12 cellular contexts compared by ENCODE assay signal in genomic region chr4:182189107-182189878, GRCh38. TPM values are rescaled to one million over a fixed set of nuclear protein-coding genes. Genes with fewer than 3 reads are reported as not detected.
A peak's percentile ranks its signal among the peaks of the same experiment; 100 is the strongest.
DNase-seq lines count a peak whose midpoint lies in the region; ATAC-seq, FAIRE-seq and TF ChIP-seq lines count a peak whose summit lies in the region.
"Had no signal": no experiment of that assay in that cellular context is flagged by ENCODE, and none has a peak within 500 bp of the region (broad histone marks: within the 10 kb centered on the region; RNA-seq: fewer than 3 reads in every experiment).

No MANE protein-coding gene starts in this region.

- no peak for TF ChIP-seq EP300 in K562 (IDR thresholded peaks at IDR 0.05; ENCODE audit: low read length)

- H3K4me3 ChIP-seq in K562: no peak overlapping the region
- H3K4me3 ChIP-seq: tibial nerve had no signal

- POLR2A ChIA-PET in K562 (lab: Yijun Ruan, JAX): no interaction called here

- no peak overlapping the region for H3K9ac ChIP-seq in K562 (ENCODE audit: insufficient read depth in 1 of 2, low read depth in 2 of 2, low read length in 2 of 2)

- ATAC-seq in K562 (peak; percentile 88), HG02885 (IDR thresholded peaks at IDR 0.05; ENCODE audit: poor library complexity, unreplicated experiment) (no peak), GM18502 (IDR thresholded peaks at IDR 0.05; ENCODE audit: poor library complexity, unreplicated experiment) (no peak), HG03045 (IDR thresholded peaks at IDR 0.05; ENCODE audit: unreplicated experiment) (no peak)

- no peaks in the 10 kb centered on the region for H3K36me3 ChIP-seq in K562 (ENCODE audit: control insufficient read depth, insufficient read depth, low read length)
- H3K36me3 ChIP-seq: tibial nerve had no signal

- H3K4me2 ChIP-seq in K562 (ENCODE audit: insufficient read depth, low read length): no peak overlapping the region

- no peak for TF ChIP-seq RAD21 in K562 (CRISPR knock-in tag; conservative IDR thresholded peaks at IDR 0.05 in 1 of 2, IDR thresholded peaks at IDR 0.05 in 1 of 2)

- intact Hi-C loops in K562 (cut with micrococcal nuclease): no loop called here

- peaks cover 0 to 9% of the 10 kb centered on the region in 2 experiments; a peak in 3 of 5 replicates for H3K4me1 ChIP-seq in K562 (replicated peaks in 1 of 2; ENCODE audit: control insufficient read depth in 2 of 2, insufficient read depth in 2 of 2, low read length in 2 of 2)

- TF ChIP-seq CTCF in K562 (IDR thresholded peaks at IDR 0.05 in 2 of 3, conservative IDR thresholded peaks at IDR 0.05 in 1 of 3; ENCODE audit: insufficient read depth in 2 of 3, low read depth in 1 of 3, low read length in 3 of 3) (no peak), mesothelial cell of epicardium (IDR thresholded peaks at IDR 0.05; ENCODE audit: unreplicated experiment) (no peak)

- H3K4me1 Mint-ChIP-seq in mesothelial cell of epicardium: peaks cover 68% of the 10 kb centered on the region

- no peaks in the 10 kb centered on the region for H4K20me1 ChIP-seq in K562 (replicated peaks; ENCODE audit: control insufficient read depth, insufficient read depth, low read length)

- H3K79me2 ChIP-seq in K562 (ENCODE audit: control insufficient read depth, insufficient read depth, low read length): no peaks in the 10 kb centered on the region

- FAIRE-seq in K562 (lab: Jason Lieb, UNC): peak; percentile 80

- no peak overlapping the region for H2AFZ ChIP-seq in K562 (ENCODE audit: low read depth, low read length)

- no peaks in the 10 kb centered on the region for H3K9me3 Mint-ChIP-seq in mesothelial cell of epicardium
- H3K9me3 Mint-ChIP-seq: brain, H9 had no signal

- WGBS in K562 (ENCODE audit: insufficient coverage, low coverage, missing lambda C conversion rate): 0% methylated on average over 7 of the region's 8 CpGs

- no peaks in the 10 kb centered on the region for H3K27me3 Mint-ChIP-seq in mesothelial cell of epicardium (ENCODE audit: low read depth)
- H3K27me3 Mint-ChIP-seq: brain had no signal

- no peak overlapping the region for H3K27ac ChIP-seq in K562 (ENCODE audit: extremely low read depth, low read depth, low read length)

- no peaks in the 10 kb centered on the region for H3K9me1 ChIP-seq in K562 (ENCODE audit: control insufficient read depth, insufficient read depth, low read length)

- peak overlapping the region; percentile 59 for H3K27ac Mint-ChIP-seq in mesothelial cell of epicardium

- in situ Hi-C loops in K562 (cut with MboI): no loop called here

- no peaks in the 10 kb centered on the region for H3K36me3 Mint-ChIP-seq in mesothelial cell of epicardium
- H3K36me3 Mint-ChIP-seq: brain had no signal

- H3K9me3 ChIP-seq in K562 (replicated peaks; ENCODE audit: control insufficient read depth, insufficient read depth, low read depth, low read length): no peaks in the 10 kb centered on the region
- H3K9me3 ChIP-seq: tibial nerve had no signal

- TF ChIP-seq POLR2A in K562 (conservative IDR thresholded peaks at IDR 0.05): no peak

- BruUV-seq in K562 (replicated peaks; lab: Mats Ljungman, UMichigan): no TSS peak

- no peak overlapping the region for H3K4me3 Mint-ChIP-seq in mesothelial cell of epicardium
- H3K4me3 Mint-ChIP-seq: H9 had no signal

- DNase-seq in COR-L47 (lab: John Stamatoyannopoulos, UW) (peak; percentile 30), LoVo (ENCODE audit: low spot score) (peak; percentile 63), K562 (ENCODE audit: extremely low read depth in 1 of 4, low spot score in 3 of 4) (peak; percentile 6 to 78 (median 23)), mesothelial cell of epicardium (ENCODE audit: low spot score in 2 of 2, unreplicated experiment in 2 of 2) (no peak), iPS-NIHi11 (ENCODE audit: low spot score) (no peak)
- DNase-seq: activated CD8-positive, alpha-beta memory T cell treated with anti-CD3 and anti-CD28 coated beads for 24 hours; H9 had no signal

- CTCF ChIA-PET in K562 (lab: Yijun Ruan, JAX; ENCODE audit: low intra/inter-chr PET ratio): no interaction called here

- H3K27me3 ChIP-seq in K562 (ENCODE audit: control insufficient read depth in 2 of 2, insufficient read depth in 2 of 2, low read length in 2 of 2): no peaks in the 10 kb centered on the region
- H3K27me3 ChIP-seq: tibial nerve had no signal

TF ChIP-seq in K562, 482 proteins besides CTCF, POLR2A, EP300 and RAD21 (continues in another document):
- no peak for TF ChIP-seq SNAPC5 (CRISPR knock-in tag; IDR thresholded peaks at IDR 0.05)
- peak; percentile 45; the same call in 1 of the 2 replicates for TF ChIP-seq JUND (IDR thresholded peaks at IDR 0.05; ENCODE audit: borderline replicate concordance, low read depth, low read length)
- peak; percentile 56; the same call in 1 of the 3 replicates for TF ChIP-seq JUND (tag; IDR thresholded peaks at IDR 0.05; ENCODE audit: borderline replicate concordance, low read depth, low read length)
- peak; percentile 27 to 62; a peak in 1 of 4 replicates for TF ChIP-seq MAZ (CRISPR knock-in tag; conservative IDR thresholded peaks at IDR 0.05 in 1 of 2, IDR thresholded peaks at IDR 0.05 in 1 of 2)
- TF ChIP-seq FOSL1 (tag; conservative IDR thresholded peaks at IDR 0.05): peak; percentile 55
- TF ChIP-seq SMARCE1 (IDR thresholded peaks at IDR 0.05): peak; percentile 32; the same call in 1 of the 2 replicates
- TF ChIP-seq NFE2 (IDR thresholded peaks at IDR 0.05; ENCODE audit: low read depth): peak; percentile 26; the same call in 1 of the 2 replicates
- peak; percentile 98 for TF ChIP-seq EGR1 (conservative IDR thresholded peaks at IDR 0.05)
- TF ChIP-seq ATF7 (IDR thresholded peaks at IDR 0.05): no peak
- peak; percentile 86 for TF ChIP-seq MEIS2 (IDR thresholded peaks at IDR 0.05; ENCODE audit: partially characterized antibody)
- TF ChIP-seq ESRRA (IDR thresholded peaks at IDR 0.05; ENCODE audit: borderline replicate concordance, low read depth): no peak
- TF ChIP-seq NFIC (IDR thresholded peaks at IDR 0.05): peak; percentile 89
- no peak for TF ChIP-seq PBX2 (CRISPR knock-in tag; IDR thresholded peaks at IDR 0.05; ENCODE audit: low read depth)
- peak; percentile 77 for TF ChIP-seq PBX2 (tag; conservative IDR thresholded peaks at IDR 0.05; ENCODE audit: low read depth)
- TF ChIP-seq CBFA2T3 (IDR thresholded peaks at IDR 0.05): peak; percentile 47
- TF ChIP-seq PKNOX1 (IDR thresholded peaks at IDR 0.05): peak; percentile 72

RNA-seq across cellular contexts. Expression of gene TENM3, which starts 53.9 kb away (rescaled TPM):
- total RNA-seq in K562 (2011; cell fraction: chromatin; rRNA removed; ENCODE audit: low replicate concordance): not detected in 2 replicates
- total RNA-seq in K562 (2011; cell fraction: nucleolus; rRNA removed): not detected in 2 replicates
- total RNA-seq in K562 (2011; cell fraction: nucleoplasm; rRNA removed): 0.07 TPM in 1 of 2 replicates, not detected in the other
- total RNA-seq in K562 (2014; rRNA removed) (not detected in 2 replicates), K562 (2014; rRNA removed; fragmentation: Illumina TruSeq; extraction: Trizol) (not detected in 2 replicates), K562 (2015; rRNA removed; fragmentation: Illumina TruSeq; extraction: Trizol) (not detected in 2 replicates), K562 (2021) (0.02 and 0.04 TPM in 2 replicates), mesothelial cell of epicardium (104 to 107 TPM (median 106 TPM) in 3 replicates)
- polyA plus RNA-seq in K562 (2011; rRNA removed) (0.01 TPM in 1 of 2 replicates, not detected in the other), K562 (2014; fragmentation: Illumina TruSeq; extraction: Trizol) (not detected in 2 replicates), K562 (2014; fragmentation: Nextera tagmentation; extraction: Ambion mirVana) (not detected), K562 (2014; rRNA removed) (not detected in 2 replicates)
- polyA plus RNA-seq in K562 (2011; cell fraction: cytosol; rRNA removed): 0.01 TPM in 1 of 2 replicates, not detected in the other
- polyA plus RNA-seq in K562 (2011; cell fraction: nucleus; rRNA removed): 0.24 TPM in 1 of 2 replicates, not detected in the other
- polyA plus RNA-seq in K562 (2012): 0.10 TPM in 1 of 2 replicates, not detected in the other
- polyA minus RNA-seq in K562 (2011; rRNA and poly(A)+ RNA removed): 0.04 and 0.06 TPM in 2 replicates
- polyA minus RNA-seq in K562 (2011; cell fraction: cytosol; rRNA and poly(A)+ RNA removed): not detected in 2 replicates
- under 0.01 TPM in 1 of 2 replicates, not detected in the other for polyA minus RNA-seq in K562 (2011; cell fraction: nucleus; rRNA and poly(A)+ RNA removed)

Comparison
In these comparisons a context has a peak if more than half of its experiments do, and no peak if none do; other contexts are left out.
1. DNase-seq: peak in COR-L47 (single experiment), LoVo (single experiment) and K562 (4 of 4); none in mesothelial cell of epicardium (0 of 2) and iPS-NIHi11 (single experiment).
2. RNA of gene TENM3, which starts 53.9 kb away (total RNA-seq): 104 to 107 TPM in mesothelial cell of epicardium; 0.02 to 0.07 TPM in K562; every median in the first group is over 10 times any median in the second.